Comparison of ENCODE assay signal across 1 cellular context in genomic region chr16:85420501-85421337, GRCh38.
TF ChIP-seq lines count a peak whose summit lies in the region.

No MANE protein-coding gene starts in this region.

TF ChIP-seq in HepG2, 621 proteins besides CTCF, POLR2A, EP300 and RAD21 (continued from another document and continues in another):
- TF ChIP-seq CSRNP2 (CRISPR knock-in tag; conservative IDR thresholded peaks at IDR 0.05; ENCODE audit: low read depth) (no peak), PLSCR1 (CRISPR knock-in tag; IDR thresholded peaks at IDR 0.05; ENCODE audit: borderline replicate concordance) (no peak), SAP130 (CRISPR knock-in tag; IDR thresholded peaks at IDR 0.05; ENCODE audit: low read depth) (peak; percentile 76), FOSL1 (CRISPR knock-in tag; IDR thresholded peaks at IDR 0.05; ENCODE audit: borderline replicate concordance) (no peak), PRMT3 (CRISPR knock-in tag; IDR thresholded peaks at IDR 0.05; ENCODE audit: borderline replicate concordance, low read depth) (no peak), PBX3 (CRISPR knock-in tag; IDR thresholded peaks at IDR 0.05; ENCODE audit: borderline replicate concordance) (no peak), GPN1 (CRISPR knock-in tag; IDR thresholded peaks at IDR 0.05; ENCODE audit: borderline replicate concordance) (no peak), ZNF672 (CRISPR knock-in tag; IDR thresholded peaks at IDR 0.05) (no peak), ELK4 (CRISPR knock-in tag; IDR thresholded peaks at IDR 0.05; ENCODE audit: borderline replicate concordance) (no peak), TERF1 (CRISPR knock-in tag; IDR thresholded peaks at IDR 0.05) (no peak; the same call in 1 of the 2 replicates), FOXO4 (CRISPR knock-in tag; conservative IDR thresholded peaks at IDR 0.05) (0 out of 2 replicates have a peak, but pooled peaks have one; percentile 57), HOXA7 (CRISPR knock-in tag; IDR thresholded peaks at IDR 0.05) (no peak), SMYD3 (CRISPR knock-in tag; IDR thresholded peaks at IDR 0.05) (no peak), ZNF441 (CRISPR knock-in tag; IDR thresholded peaks at IDR 0.05; ENCODE audit: borderline replicate concordance) (no peak), PRPF4 (IDR thresholded peaks at IDR 0.05; ENCODE audit: low read depth, low read length, poor library complexity, severe bottlenecking) (no peak), ZNF850 (CRISPR knock-in tag; conservative IDR thresholded peaks at IDR 0.05) (0 out of 2 replicates have a peak, but pooled peaks have one; percentile 76), CEBPB (IDR thresholded peaks at IDR 0.05; ENCODE audit: borderline replicate concordance, low read depth, low read length) (no peak), NFRKB (IDR thresholded peaks at IDR 0.05) (no peak), THAP7 (CRISPR knock-in tag; IDR thresholded peaks at IDR 0.05) (peak; percentile 77; the same call in 1 of the 2 replicates), MEIS2 (CRISPR knock-in tag; IDR thresholded peaks at IDR 0.05) (peak; percentile 80; the same call in 1 of the 2 replicates), CBX2 (IDR thresholded peaks at IDR 0.05; ENCODE audit: low read depth, low read length) (no peak), CBX2 (CRISPR knock-in tag; IDR thresholded peaks at IDR 0.05; ENCODE audit: low read depth) (no peak), ZUFSP (CRISPR knock-in tag; IDR thresholded peaks at IDR 0.05; ENCODE audit: borderline replicate concordance) (no peak), TRIM22 (IDR thresholded peaks at IDR 0.05) (no peak), SRSF9 (IDR thresholded peaks at IDR 0.05; ENCODE audit: borderline replicate concordance, insufficient read depth, low read depth, low read length, poor library complexity, severe bottlenecking) (no peak), ZFP36L1 (CRISPR knock-in tag; IDR thresholded peaks at IDR 0.05) (no peak), STAG1 (CRISPR knock-in tag; IDR thresholded peaks at IDR 0.05) (peak; percentile 96), TFE3 (CRISPR knock-in tag; IDR thresholded peaks at IDR 0.05) (peak; percentile 86), IRX3 (CRISPR knock-in tag; IDR thresholded peaks at IDR 0.05; ENCODE audit: borderline replicate concordance, low read depth) (no peak; the same call in 1 of the 2 replicates), ZFYVE20 (CRISPR knock-in tag; IDR thresholded peaks at IDR 0.05; ENCODE audit: borderline replicate concordance, low read depth) (no peak), REL (CRISPR knock-in tag; conservative IDR thresholded peaks at IDR 0.05) (no peak), MTF1 (CRISPR knock-in tag; IDR thresholded peaks at IDR 0.05) (no peak), CEBPG (CRISPR knock-in tag; IDR thresholded peaks at IDR 0.05) (peak; percentile 48; the same call in 1 of the 2 replicates)
- TF ChIP-seq, protein P1, sequence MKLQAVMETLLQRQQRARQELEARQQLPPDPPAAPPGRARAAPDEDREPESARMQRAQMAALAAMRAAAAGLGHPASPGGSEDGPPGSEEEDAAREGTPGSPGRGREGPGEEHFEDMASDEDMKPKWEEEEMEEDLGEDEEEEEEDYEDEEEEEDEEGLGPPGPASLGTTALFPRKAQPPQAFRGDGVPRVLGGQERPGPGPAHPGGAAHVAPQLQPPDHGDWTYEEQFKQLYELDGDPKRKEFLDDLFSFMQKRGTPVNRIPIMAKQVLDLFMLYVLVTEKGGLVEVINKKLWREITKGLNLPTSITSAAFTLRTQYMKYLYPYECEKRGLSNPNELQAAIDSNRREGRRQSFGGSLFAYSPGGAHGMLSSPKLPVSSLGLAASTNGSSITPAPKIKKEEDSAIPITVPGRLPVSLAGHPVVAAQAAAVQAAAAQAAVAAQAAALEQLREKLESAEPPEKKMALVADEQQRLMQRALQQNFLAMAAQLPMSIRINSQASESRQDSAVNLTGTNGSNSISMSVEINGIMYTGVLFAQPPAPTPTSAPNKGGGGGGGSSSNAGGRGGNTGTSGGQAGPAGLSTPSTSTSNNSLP (IDR thresholded peaks at IDR 0.05; ENCODE audit: low read depth, low read length): peak; percentile 38; the same call in 1 of the 2 replicates
- TF ChIP-seq, protein P2, sequence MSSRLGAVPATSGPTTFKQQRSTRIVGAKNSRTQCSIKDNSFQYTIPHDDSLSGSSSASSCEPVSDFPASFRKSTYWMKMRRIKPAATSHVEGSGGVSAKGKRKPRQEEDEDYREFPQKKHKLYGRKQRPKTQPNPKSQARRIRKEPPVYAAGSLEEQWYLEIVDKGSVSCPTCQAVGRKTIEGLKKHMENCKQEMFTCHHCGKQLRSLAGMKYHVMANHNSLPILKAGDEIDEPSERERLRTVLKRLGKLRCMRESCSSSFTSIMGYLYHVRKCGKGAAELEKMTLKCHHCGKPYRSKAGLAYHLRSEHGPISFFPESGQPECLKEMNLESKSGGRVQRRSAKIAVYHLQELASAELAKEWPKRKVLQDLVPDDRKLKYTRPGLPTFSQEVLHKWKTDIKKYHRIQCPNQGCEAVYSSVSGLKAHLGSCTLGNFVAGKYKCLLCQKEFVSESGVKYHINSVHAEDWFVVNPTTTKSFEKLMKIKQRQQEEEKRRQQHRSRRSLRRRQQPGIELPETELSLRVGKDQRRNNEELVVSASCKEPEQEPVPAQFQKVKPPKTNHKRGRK (CRISPR knock-in tag; IDR thresholded peaks at IDR 0.05): 0 out of 2 replicates have a peak, but pooled peaks have one; percentile 27
- TF ChIP-seq, protein P3, sequence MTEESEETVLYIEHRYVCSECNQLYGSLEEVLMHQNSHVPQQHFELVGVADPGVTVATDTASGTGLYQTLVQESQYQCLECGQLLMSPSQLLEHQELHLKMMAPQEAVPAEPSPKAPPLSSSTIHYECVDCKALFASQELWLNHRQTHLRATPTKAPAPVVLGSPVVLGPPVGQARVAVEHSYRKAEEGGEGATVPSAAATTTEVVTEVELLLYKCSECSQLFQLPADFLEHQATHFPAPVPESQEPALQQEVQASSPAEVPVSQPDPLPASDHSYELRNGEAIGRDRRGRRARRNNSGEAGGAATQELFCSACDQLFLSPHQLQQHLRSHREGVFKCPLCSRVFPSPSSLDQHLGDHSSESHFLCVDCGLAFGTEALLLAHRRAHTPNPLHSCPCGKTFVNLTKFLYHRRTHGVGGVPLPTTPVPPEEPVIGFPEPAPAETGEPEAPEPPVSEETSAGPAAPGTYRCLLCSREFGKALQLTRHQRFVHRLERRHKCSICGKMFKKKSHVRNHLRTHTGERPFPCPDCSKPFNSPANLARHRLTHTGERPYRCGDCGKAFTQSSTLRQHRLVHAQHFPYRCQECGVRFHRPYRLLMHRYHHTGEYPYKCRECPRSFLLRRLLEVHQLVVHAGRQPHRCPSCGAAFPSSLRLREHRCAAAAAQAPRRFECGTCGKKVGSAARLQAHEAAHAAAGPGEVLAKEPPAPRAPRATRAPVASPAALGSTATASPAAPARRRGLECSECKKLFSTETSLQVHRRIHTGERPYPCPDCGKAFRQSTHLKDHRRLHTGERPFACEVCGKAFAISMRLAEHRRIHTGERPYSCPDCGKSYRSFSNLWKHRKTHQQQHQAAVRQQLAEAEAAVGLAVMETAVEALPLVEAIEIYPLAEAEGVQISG (CRISPR knock-in tag; IDR thresholded peaks at IDR 0.05): peak; percentile 85
